ENCODE assay signal across 8 cellular contexts in genomic region chr7:39952378-39952777, GRCh38. TPM values are rescaled to one million over a fixed set of nuclear protein-coding genes. Genes with fewer than 3 reads are reported as not detected.
DNase-seq lines count a peak whose midpoint lies in the region; ATAC-seq and TF ChIP-seq lines count a peak whose summit lies in the region.

No MANE protein-coding gene starts in this region.

- no peaks in the 10 kb centered on the region for H3K9me3 Mint-ChIP-seq in activated naive CD8-positive, alpha-beta T cell treated with anti-CD3 and anti-CD28 coated beads, Interleukin-2, amount 50 U/mL, for 24 hours

- intact Hi-C loops in left lung (cut with DNase I): no loop called here
- intact Hi-C loops in aorta (cut with DNase I): loop anchor here (5.0 to 10.0 kb wide), 2 partner anchors 100 to 182 kb away; partner anchors contain the start of genes MPLKIP (in 1 of the 2) and SUGCT (in 1 of the 2)

- CTCF ChIA-PET in AG04449 (lab: Yijun Ruan, JAX): interaction anchor here (1.3 to 4.2 kb wide), 2 partner anchors 56 to 100 kb away, joined by 4 to 21 read pairs; no protein-coding TSS in a partner anchor

- H3K27ac ChIP-seq in left lung (peak overlapping the region; percentile 100), aorta (ENCODE audit: low read depth in 1 of 2, low read length in 2 of 2) (no peak overlapping the region)

- no peak for DNase-seq in AG04449 (ENCODE audit: low read depth, low spot score)
- peak; percentile 65 for DNase-seq in HT-29 (ENCODE audit: low spot score)
- DNase-seq in activated naive CD8-positive, alpha-beta T cell treated with anti-CD3 and anti-CD28 coated beads, Interleukin-2, amount 50 U/mL, for 24 hours: no peak
- no peak for DNase-seq in left lung
- DNase-seq in aorta: no peak
- DNase-seq in amniotic stem cell (lab: John Stamatoyannopoulos, UW): no peak
- no peak for DNase-seq in NCI-H510A treated with DMSO at 0.1 percent for 48 hours (lab: John Stamatoyannopoulos, UW)

- POLR2A ChIA-PET in AG04449 (lab: Yijun Ruan, JAX): no interaction called here

- WGBS in aorta, 2 donors: 5 to 9% methylated on average over 2 of the region's 2 CpGs

- H3K4me3 ChIP-seq in AG04449 (ENCODE audit: low read depth, low read length) (peak overlapping the region; percentile 92), left lung (peak overlapping the region; percentile 74 to 95), aorta (ENCODE audit: low read length in 2 of 2) (peak overlapping the region; percentile 73 to 87)

- TF ChIP-seq POLR2A in GM18505 (IDR thresholded peaks at IDR 0.05; ENCODE audit: borderline replicate concordance, extremely low read depth, insufficient read depth, insufficient read length): no peak

- peak overlapping the region; percentile 95 for H3K27ac Mint-ChIP-seq in activated naive CD8-positive, alpha-beta T cell treated with anti-CD3 and anti-CD28 coated beads, Interleukin-2, amount 50 U/mL, for 24 hours

- no peaks in the 10 kb centered on the region for H3K27me3 Mint-ChIP-seq in activated naive CD8-positive, alpha-beta T cell treated with anti-CD3 and anti-CD28 coated beads, Interleukin-2, amount 50 U/mL, for 24 hours

- peak overlapping the region; percentile 100 for H3K4me3 Mint-ChIP-seq in activated naive CD8-positive, alpha-beta T cell treated with anti-CD3 and anti-CD28 coated beads, Interleukin-2, amount 50 U/mL, for 24 hours

- H3K9me3 ChIP-seq in left lung (no peaks in the 10 kb centered on the region), aorta (ENCODE audit: control insufficient read depth, low read length) (no peaks in the 10 kb centered on the region)

- H3K4me1 ChIP-seq in left lung: peaks cover 5 to 62% of the 10 kb centered on the region in 2 donors
- H3K4me1 ChIP-seq in aorta (ENCODE audit: control insufficient read depth in 1 of 2, insufficient read depth in 2 of 2, low read length in 2 of 2): no peaks in the 10 kb centered on the region

- H3K36me3 ChIP-seq in left lung: peaks cover 0 to 4% of the 10 kb centered on the region in 2 donors
- no peaks in the 10 kb centered on the region for H3K36me3 ChIP-seq in aorta (ENCODE audit: control insufficient read depth in 1 of 2, insufficient read depth in 2 of 2, low read length in 1 of 2)

- peaks cover 23% of the 10 kb centered on the region for H3K36me3 Mint-ChIP-seq in activated naive CD8-positive, alpha-beta T cell treated with anti-CD3 and anti-CD28 coated beads, Interleukin-2, amount 50 U/mL, for 24 hours (ENCODE audit: low read depth)

- no peak for ATAC-seq in activated naive CD8-positive, alpha-beta T cell treated with anti-CD3 and anti-CD28 coated beads, Interleukin-2, amount 50 U/mL, for 24 hours
- ATAC-seq in left lung: no peak
- no peak for ATAC-seq in aorta (ENCODE audit: low FRiP score)
- no peak for ATAC-seq in GM18505 (IDR thresholded peaks at IDR 0.05; ENCODE audit: unreplicated experiment)

- H3K4me1 Mint-ChIP-seq in activated naive CD8-positive, alpha-beta T cell treated with anti-CD3 and anti-CD28 coated beads, Interleukin-2, amount 50 U/mL, for 24 hours: peaks cover 66% of the 10 kb centered on the region

- TF ChIP-seq CTCF in AG04449 (IDR thresholded peaks at IDR 0.05; ENCODE audit: insufficient read depth, low read length, missing control alignments) (no peak), left lung (IDR thresholded peaks at IDR 0.05) (no peak)

- H3K27me3 ChIP-seq in left lung (no peaks in the 10 kb centered on the region), aorta (ENCODE audit: control insufficient read depth in 1 of 2, insufficient read depth in 2 of 2, low read length in 1 of 2) (no peaks in the 10 kb centered on the region)

RNA-seq across cellular contexts. Expression of gene CDK13, which starts 2.3 kb away (rescaled TPM):
- total RNA-seq in HT-29 (2014; rRNA removed; shearing (Covaris generic)): 61.4 and 64.6 TPM in 2 replicates
- total RNA-seq in left lung (10 to 100 TPM; 38.0 to 43.2 TPM), aorta (10 to 100 TPM; 52.7 to 83.8 TPM)
- polyA plus RNA-seq in aorta: 10 to 100 TPM in 1 of 2 donors, 1 to 10 TPM in 1; 8.5 to 26.2 TPM

Comparison
In these comparisons a context has a peak if more than half of its experiments do, and no peak if none do; other contexts are left out.
1. H3K27ac ChIP-seq: peak in left lung (2 of 2); none in aorta (0 of 2).
2. intact Hi-C loops: an anchor here in aorta (5.0 to 10.0 kb wide); none called in left lung.
3. Peak in every context shown above with its lines, with median percentiles within 50 percentile points of each other: H3K4me3 ChIP-seq.